Comparison of ENCODE assay signal across 15 cellular contexts in genomic region chr9:21696411-21696865, GRCh38.
DNase-seq lines count a peak whose midpoint lies in the region; ATAC-seq and TF ChIP-seq lines count a peak whose summit lies in the region.
"Had no signal": no experiment of that assay in that cellular context is flagged by ENCODE, and none has a peak within 500 bp of the region (broad histone marks: within the 10 kb centered on the region; RNA-seq: fewer than 3 reads in every experiment).

No MANE protein-coding gene starts in this region.

- no peak overlapping the region for H3K9ac ChIP-seq in HUES6 (ENCODE audit: low read length)

- H3K36me3 ChIP-seq in HUES6 (ENCODE audit: control insufficient read depth, insufficient read depth, low read length) (no peaks in the 10 kb centered on the region), kidney epithelial cell (ENCODE audit: control insufficient read depth, insufficient read depth, low read length) (no peaks in the 10 kb centered on the region)
- H3K36me3 ChIP-seq: pancreas, tibial nerve had no signal

- POLR2A ChIA-PET in GM10248 (lab: Yijun Ruan, JAX) = no interaction called here

- H3K4me3 ChIP-seq in HUES6 (ENCODE audit: low read depth, low read length) = peak overlapping the region; percentile 21; the same call in 1 of the 2 replicates
- no peak overlapping the region for H3K4me3 ChIP-seq in choroid plexus epithelial cell (ENCODE audit: low read depth, low read length)
- H3K4me3 ChIP-seq in kidney epithelial cell (ENCODE audit: low read depth, low read length) = no peak overlapping the region
- H3K4me3 ChIP-seq: GM12878, pancreas, tibial nerve had no signal

- CTCF ChIA-PET in GM10248 (lab: Yijun Ruan, JAX) = no interaction called here

- ATAC-seq in HG03135 (IDR thresholded peaks at IDR 0.05; ENCODE audit: unreplicated experiment) = no peak
- ATAC-seq: activated T-cell treated with anti-CD3 and anti-CD28 coated beads, Interleukin-2, amount 50 U/mL, for 72 hours; GM12878; pancreas had no signal

- H3K9me3 ChIP-seq in HUES6 (ENCODE audit: control insufficient read depth, insufficient read depth, low read depth, low read length) = peaks cover 7% of the 10 kb centered on the region; the same call in 1 of the 2 replicates
- H3K9me3 ChIP-seq: pancreas had no signal

- DNase-seq in GM10248 (ENCODE audit: extremely low spot score) = peak; percentile 14
- DNase-seq in choroid plexus epithelial cell (ENCODE audit: low read depth) = peak; percentile 56
- no peak for DNase-seq in kidney epithelial cell (ENCODE audit: low read depth)
- DNase-seq in NOMO-1 treated with DMSO at 0.1 percent for 48 hours (lab: John Stamatoyannopoulos, UW; ENCODE audit: unreplicated experiment) = no peak
- no peak for DNase-seq in NCI-H510A (lab: John Stamatoyannopoulos, UW)
- DNase-seq: activated CD4-positive, alpha-beta T cell treated with anti-CD3 and anti-CD28 coated beads for 1 hour; activated T-cell treated with anti-CD3 and anti-CD28 coated beads, Interleukin-2, amount 50 U/mL, for 72 hours; Calu3; mesenchymal stem cell; NCI-H1105 had no signal

- H3K27me3 ChIP-seq in HUES6 (ENCODE audit: control insufficient read depth, insufficient read depth, low read length) (peaks cover 3% of the 10 kb centered on the region; the same call in 1 of the 2 replicates), kidney epithelial cell (ENCODE audit: control insufficient read depth, insufficient read depth, low read length) (no peaks in the 10 kb centered on the region)
- H3K27me3 ChIP-seq: pancreas, tibial nerve had no signal

- H3K27ac ChIP-seq in HUES6 (ENCODE audit: low read depth, low read length) = no peak overlapping the region
- H3K27ac ChIP-seq: pancreas, tibial nerve had no signal

- no peak for TF ChIP-seq CTCF in GM10248 (IDR thresholded peaks at IDR 0.05; ENCODE audit: control extremely low read depth, extremely low read depth, low read depth, missing control alignments)
- TF ChIP-seq CTCF in choroid plexus epithelial cell (conservative IDR thresholded peaks at IDR 0.05; ENCODE audit: low read depth, low read length) = peak; percentile 56
- TF ChIP-seq CTCF in kidney epithelial cell (IDR thresholded peaks at IDR 0.05; ENCODE audit: insufficient read depth, low read length, poor library complexity, severe bottlenecking) = peak; percentile 9

- no peaks in the 10 kb centered on the region for H3K4me1 ChIP-seq in HUES6 (ENCODE audit: control insufficient read depth, insufficient read depth, low read length)
- H3K4me1 ChIP-seq: pancreas, tibial nerve had no signal

Comparison
In these comparisons a context has a peak if more than half of its experiments do, and no peak if none do; other contexts are left out.
1. DNase-seq: peak in GM10248 (single experiment) and choroid plexus epithelial cell (single experiment); none in kidney epithelial cell (single experiment), NOMO-1 treated with DMSO at 0.1 percent for 48 hours (single experiment) and NCI-H510A (single experiment).